8 cellular contexts compared by ENCODE assay signal in genomic region chr9:104093162-104093561, GRCh38. TPM values are rescaled to one million over a fixed set of nuclear protein-coding genes. Genes with fewer than 3 reads are reported as not detected.
DNase-seq lines count a peak whose midpoint lies in the region; ATAC-seq, FAIRE-seq and TF ChIP-seq lines count a peak whose summit lies in the region.

No MANE protein-coding gene starts in this region.

- peaks cover 18% of the 10 kb centered on the region for H3K79me2 ChIP-seq in fibroblast of lung (ENCODE audit: control insufficient read depth, insufficient read depth, low read length)

- peak overlapping the region; percentile 96 to 99 for H3K4me3 Mint-ChIP-seq in activated T-cell treated with anti-CD3 and anti-CD28 coated beads, Interleukin-2, amount 50 U/mL, for 72 hours
- H3K4me3 Mint-ChIP-seq in progenitor cell of endocrine pancreas (ENCODE audit: low read depth): peak overlapping the region; percentile 99

- H3K4me2 ChIP-seq in fibroblast of lung (ENCODE audit: extremely low read depth, insufficient read depth, low read length): peak overlapping the region; percentile 99

- no peak for FAIRE-seq in H54 (lab: Jason Lieb, UNC)

- H3K9ac ChIP-seq in fibroblast of lung (ENCODE audit: insufficient read depth, low read length): peak overlapping the region; percentile 93

- no peak for TF ChIP-seq CTCF in fibroblast of lung (conservative IDR thresholded peaks at IDR 0.05 in 1 of 2, IDR thresholded peaks at IDR 0.05 in 1 of 2; ENCODE audit: low read depth in 1 of 2, low read length in 2 of 2)
- no peak for TF ChIP-seq CTCF in progenitor cell of endocrine pancreas (IDR thresholded peaks at IDR 0.05; ENCODE audit: unreplicated experiment)

- peaks cover 4% of the 10 kb centered on the region for H3K4me1 ChIP-seq in fibroblast of lung (ENCODE audit: control insufficient read depth, extremely low read depth, insufficient read depth, low read length)

- H3K27me3 Mint-ChIP-seq in activated T-cell treated with anti-CD3 and anti-CD28 coated beads, Interleukin-2, amount 50 U/mL, for 72 hours (ENCODE audit: low read depth): no peaks in the 10 kb centered on the region
- no peaks in the 10 kb centered on the region for H3K27me3 Mint-ChIP-seq in progenitor cell of endocrine pancreas

- H4K20me1 ChIP-seq in fibroblast of lung (ENCODE audit: control insufficient read depth, extremely low read depth, insufficient read depth, low read length): no peaks in the 10 kb centered on the region

- peak overlapping the region; percentile 98 for H3K27ac ChIP-seq in fibroblast of lung (ENCODE audit: insufficient read depth, low read length)

- no peaks in the 10 kb centered on the region for H3K9me3 Mint-ChIP-seq in activated T-cell treated with anti-CD3 and anti-CD28 coated beads, Interleukin-2, amount 50 U/mL, for 72 hours
- no peaks in the 10 kb centered on the region for H3K9me3 Mint-ChIP-seq in progenitor cell of endocrine pancreas (ENCODE audit: low read depth)

- no peaks in the 10 kb centered on the region for H3K27me3 ChIP-seq in fibroblast of lung (ENCODE audit: control insufficient read depth, insufficient read depth, low read length)

- no peak for ATAC-seq in activated T-cell treated with anti-CD3 and anti-CD28 coated beads, Interleukin-2, amount 50 U/mL, for 72 hours (replicated peaks in 1 of 2)
- ATAC-seq in SK-N-SH treated with all-trans-retinoic acid at 6 μM for 48 hours (peak; percentile 9), GM18873 (IDR thresholded peaks at IDR 0.05; ENCODE audit: low FRiP score, unreplicated experiment) (no peak), HG02885 (IDR thresholded peaks at IDR 0.05; ENCODE audit: poor library complexity, unreplicated experiment) (no peak)

- H3K4me1 Mint-ChIP-seq in activated T-cell treated with anti-CD3 and anti-CD28 coated beads, Interleukin-2, amount 50 U/mL, for 72 hours (ENCODE audit: low read depth): peaks cover 36% of the 10 kb centered on the region
- H3K4me1 Mint-ChIP-seq in progenitor cell of endocrine pancreas (ENCODE audit: low read depth): peaks cover 32% of the 10 kb centered on the region

- peak overlapping the region; percentile 86 for H3K27ac Mint-ChIP-seq in activated T-cell treated with anti-CD3 and anti-CD28 coated beads, Interleukin-2, amount 50 U/mL, for 72 hours
- peak overlapping the region; percentile 100 for H3K27ac Mint-ChIP-seq in progenitor cell of endocrine pancreas

- peak overlapping the region; percentile 69 to 94 (median 84) for H3K4me3 ChIP-seq in fibroblast of lung (replicated peaks in 1 of 4; ENCODE audit: control extremely low read depth in 1 of 4, insufficient read depth in 1 of 4, low read depth in 3 of 4, low read length in 4 of 4)

- H2AFZ ChIP-seq in fibroblast of lung (ENCODE audit: low read length): peak overlapping the region; percentile 94

- no peaks in the 10 kb centered on the region for H3K36me3 ChIP-seq in fibroblast of lung (ENCODE audit: control insufficient read depth, insufficient read depth, low read length)

- H3K36me3 Mint-ChIP-seq in activated T-cell treated with anti-CD3 and anti-CD28 coated beads, Interleukin-2, amount 50 U/mL, for 72 hours (ENCODE audit: insufficient read depth in 2 of 2): peaks cover 6 to 9% of the 10 kb centered on the region in 2 donors
- no peaks in the 10 kb centered on the region for H3K36me3 Mint-ChIP-seq in progenitor cell of endocrine pancreas (ENCODE audit: insufficient read depth)

- DNase-seq in activated T-cell treated with anti-CD3 and anti-CD28 coated beads, Interleukin-2, amount 50 U/mL, for 72 hours: no peak
- no peak for DNase-seq in activated T-cell treated with anti-CD3 and anti-CD28 coated beads, Interleukin-2, amount 50 U/mL, for 48 hours
- peak; percentile 19 to 25 for DNase-seq in fibroblast of lung (ENCODE audit: low read depth in 2 of 2)
- DNase-seq in progenitor cell of endocrine pancreas (ENCODE audit: low spot score, unreplicated experiment): no peak
- DNase-seq in H54 (ENCODE audit: insufficient read length, low spot score): no peak

- TF ChIP-seq POLR2A in H54 (IDR thresholded peaks at IDR 0.05; ENCODE audit: low read depth, low read length): no peak

- H3K9me3 ChIP-seq in fibroblast of lung (ENCODE audit: control insufficient read depth, insufficient read depth, low read depth, low read length): no peaks in the 10 kb centered on the region

TF ChIP-seq in SK-N-SH treated with all-trans-retinoic acid at 6 μM for 48 hours, 23 proteins besides CTCF, POLR2A, EP300 and RAD21:
- TF ChIP-seq BACH2 (CRISPR knock-in tag; IDR thresholded peaks at IDR 0.05; ENCODE audit: borderline replicate concordance) (no peak), TCF4 (CRISPR knock-in tag; IDR thresholded peaks at IDR 0.05; ENCODE audit: borderline replicate concordance) (no peak), ZNF8 (CRISPR knock-in tag; IDR thresholded peaks at IDR 0.05) (no peak), OSR1 (CRISPR knock-in tag; IDR thresholded peaks at IDR 0.05) (no peak), ESRRG (CRISPR knock-in tag; IDR thresholded peaks at IDR 0.05) (no peak), RARB (CRISPR knock-in tag; IDR thresholded peaks at IDR 0.05) (no peak), SNAI2 (CRISPR knock-in tag; IDR thresholded peaks at IDR 0.05) (no peak), GLIS3 (CRISPR knock-in tag; IDR thresholded peaks at IDR 0.05) (no peak), ZNF70 (CRISPR knock-in tag; IDR thresholded peaks at IDR 0.05) (no peak), PPARA (CRISPR knock-in tag; IDR thresholded peaks at IDR 0.05; ENCODE audit: borderline replicate concordance) (no peak), POU6F1 (CRISPR knock-in tag; IDR thresholded peaks at IDR 0.05; ENCODE audit: borderline replicate concordance, low read depth) (no peak)

RNA-seq across cellular contexts. Expression of gene SMC2, which starts 0.9 kb away (rescaled TPM):
- 10 to 100 TPM; 55.0 to 65.4 TPM for total RNA-seq in activated T-cell treated with anti-CD3 and anti-CD28 coated beads, Interleukin-2, amount 50 U/mL, for 72 hours
- total RNA-seq in fibroblast of lung (6.7 and 12.6 TPM in 2 replicates), progenitor cell of endocrine pancreas (26.6 and 28.2 TPM in 2 replicates)
- polyA plus RNA-seq in fibroblast of lung: 8.9 and 18.6 TPM in 2 replicates
- polyA plus RNA-seq in fibroblast of lung (2012): 7.9 and 16.9 TPM in 2 replicates
- polyA minus RNA-seq in fibroblast of lung (ENCODE audit: low replicate concordance): 1.1 and 2.8 TPM in 2 replicates

Comparison
In these comparisons a context has a peak if more than half of its experiments do, and no peak if none do; other contexts are left out.
1. DNase-seq: peak in fibroblast of lung (2 of 2); none in activated T-cell treated with anti-CD3 and anti-CD28 coated beads, Interleukin-2, amount 50 U/mL, for 72 hours (0 of 2), activated T-cell treated with anti-CD3 and anti-CD28 coated beads, Interleukin-2, amount 50 U/mL, for 48 hours (0 of 2), progenitor cell of endocrine pancreas (single experiment) and H54 (single experiment).